34 cellular contexts compared by ENCODE assay signal in the genomic region with DNA sequence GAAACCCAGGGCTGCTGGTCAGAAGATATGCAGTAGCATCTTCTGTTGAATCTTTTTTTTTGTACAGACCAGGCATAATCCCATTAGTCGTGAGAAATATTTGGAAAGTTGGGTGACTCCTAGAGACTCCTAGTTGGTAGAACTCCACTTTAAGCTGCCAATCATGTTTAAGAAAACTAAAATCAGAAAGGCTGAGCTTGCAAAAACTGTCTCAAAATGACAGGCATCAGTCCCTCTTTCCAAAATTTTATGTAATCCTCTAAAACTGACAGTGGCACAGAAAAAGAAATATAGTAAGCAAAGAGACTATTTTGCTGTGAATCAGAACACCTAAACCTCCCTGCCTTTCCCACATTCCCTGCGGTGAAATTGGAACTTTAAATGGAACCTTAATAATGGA.
DNase-seq lines count a peak whose midpoint lies in the region; ATAC-seq, FAIRE-seq and TF ChIP-seq lines count a peak whose summit lies in the region.
"Had no signal": no experiment of that assay in that cellular context is flagged by ENCODE, and none has a peak within 500 bp of the region (broad histone marks: within the 10 kb centered on the region; RNA-seq: fewer than 3 reads in every experiment).

No MANE protein-coding gene starts in this region.

- no peaks in the 10 kb centered on the region for H3K36me3 ChIP-seq in HepG2 (replicated peaks in 1 of 2; ENCODE audit: control insufficient read depth in 1 of 2, insufficient read depth in 2 of 2, low read length in 2 of 2)
- no peaks in the 10 kb centered on the region for H3K36me3 ChIP-seq in right lobe of liver
- H3K36me3 ChIP-seq in IMR-90 (ENCODE audit: control insufficient read depth, insufficient read depth, low read length) = no peaks in the 10 kb centered on the region
- no peaks in the 10 kb centered on the region for H3K36me3 ChIP-seq in K562 (ENCODE audit: control insufficient read depth, insufficient read depth, low read length)
- H3K36me3 ChIP-seq in effector memory CD4-positive, alpha-beta T cell (ENCODE audit: control insufficient read depth, insufficient read depth, low read length) = no peaks in the 10 kb centered on the region
- H3K36me3 ChIP-seq: BE2C; BLaER1; BLaER1 treated with 17β-estradiol and CSF1 and Interleukin-3, amounts not matched to agents 10 nM and 100 nM had no signal

- H2BK120ac ChIP-seq in IMR-90 (ENCODE audit: low read depth, low read length) = no peak overlapping the region

- no peak overlapping the region for H2AK9ac ChIP-seq in IMR-90 (replicated peaks; ENCODE audit: low read depth, low read length, poor library complexity)

- BruUV-seq in HepG2 (replicated peaks; lab: Mats Ljungman, UMichigan) = no TSS peak
- no TSS peak for BruUV-seq in IMR-90 (replicated peaks; lab: Mats Ljungman, UMichigan)
- BruUV-seq in K562 (replicated peaks; lab: Mats Ljungman, UMichigan) = no TSS peak

- intact Hi-C loops in HepG2 (cut with micrococcal nuclease; ENCODE audit: unreplicated experiment) (no loop called here), right lobe of liver (cut with DNase I) (no loop called here), IMR-90 (cut with micrococcal nuclease) (no loop called here), K562 (cut with micrococcal nuclease) (no loop called here)

- no peak for DNase-seq in HepG2 (ENCODE audit: low spot score)
- DNase-seq in right lobe of liver = no peak
- DNase-seq in A549 (ENCODE audit: low read depth in 1 of 2, low spot score in 1 of 2) = no peak
- DNase-seq in IMR-90 = no peak
- no peak for DNase-seq in K562 (ENCODE audit: extremely low read depth in 1 of 4, low spot score in 3 of 4)
- no peak for DNase-seq in effector memory CD4-positive, alpha-beta T cell
- DNase-seq in mesenteric fat pad (ENCODE audit: low spot score) = no peak
- DNase-seq: 8988T; ACHN; AML-193; BE2C; C1 segment of cervical spinal cord; Caco-2; Calu3; CD4-positive, alpha-beta memory T cell; CD4-positive, alpha-beta T cell; CD4-positive, CD25-positive, alpha-beta regulatory T cell; CD8-positive, alpha-beta memory T cell; CD8-positive, alpha-beta T cell; COR-L47; DMS 273 treated with DMSO at 0.1 percent for 48 hours; DMS153; DMS53; DMS79; DMS79 treated with DMSO at 0.1 percent for 48 hours; DND-41; EL had no signal

- H3K27ac ChIP-seq in HepG2 (ENCODE audit: extremely low read length, insufficient read depth, low read length) (no peak overlapping the region), right lobe of liver (no peak overlapping the region), A549 (no peak overlapping the region), IMR-90 (ENCODE audit: insufficient read depth, low read length) (no peak overlapping the region), K562 (ENCODE audit: extremely low read depth, low read depth, low read length) (no peak overlapping the region)
- no peak overlapping the region for H3K27ac ChIP-seq in effector memory CD4-positive, alpha-beta T cell (ENCODE audit: insufficient read depth, low read length, poor library complexity, severe bottlenecking)
- H3K27ac ChIP-seq: 22Rv1; BLaER1; BLaER1 treated with 17β-estradiol and CSF1 and Interleukin-3, amounts not matched to agents 10 nM and 100 nM; C4-2B had no signal

- H3K4me2 ChIP-seq in HepG2 (ENCODE audit: low read depth, low read length) (no peak overlapping the region), A549 (no peak overlapping the region), IMR-90 (ENCODE audit: low read depth, low read length) (no peak overlapping the region), K562 (ENCODE audit: insufficient read depth, low read length) (no peak overlapping the region)
- H3K4me2 ChIP-seq: BLaER1; BLaER1 treated with 17β-estradiol and CSF1 and Interleukin-3, amounts not matched to agents 10 nM and 100 nM had no signal

- H2AFZ ChIP-seq in HepG2 (ENCODE audit: low read length) = no peak overlapping the region
- no peak overlapping the region for H2AFZ ChIP-seq in IMR-90 (replicated peaks; ENCODE audit: low read length, poor library complexity)
- H2AFZ ChIP-seq in K562 (ENCODE audit: low read depth, low read length) = no peak overlapping the region

- no peak overlapping the region for H3K23ac ChIP-seq in IMR-90 (ENCODE audit: low read depth, low read length)

- H3K4me3 ChIP-seq in HepG2 (replicated peaks in 1 of 3; ENCODE audit: insufficient read depth in 1 of 3, low read depth in 2 of 3, low read length in 3 of 3) = no peak overlapping the region
- no peak overlapping the region for H3K4me3 ChIP-seq in right lobe of liver
- no peak overlapping the region for H3K4me3 ChIP-seq in A549
- H3K4me3 ChIP-seq in IMR-90 (ENCODE audit: insufficient read depth, low read depth, low read length) = no peak overlapping the region
- H3K4me3 ChIP-seq in K562 = no peak overlapping the region
- H3K4me3 ChIP-seq in effector memory CD4-positive, alpha-beta T cell (ENCODE audit: insufficient read depth, low read depth, low read length, poor library complexity, severe bottlenecking) = no peak overlapping the region
- H3K4me3 ChIP-seq: BLaER1; BLaER1 treated with 17β-estradiol and CSF1 and Interleukin-3, amounts not matched to agents 10 nM and 100 nM had no signal

- no peak overlapping the region for H3K56ac ChIP-seq in IMR-90 (ENCODE audit: extremely low read depth, insufficient read depth, low read length)

- H4K5ac ChIP-seq in IMR-90 (ENCODE audit: low read depth, low read length) = no peak overlapping the region

- no peak overlapping the region for H2BK20ac ChIP-seq in IMR-90 (ENCODE audit: low read depth, low read length)

- no peak overlapping the region for H2AK5ac ChIP-seq in IMR-90 (ENCODE audit: low read depth, low read length)

- no peaks in the 10 kb centered on the region for H4K20me1 ChIP-seq in HepG2 (ENCODE audit: insufficient read depth, low read length)
- no peaks in the 10 kb centered on the region for H4K20me1 ChIP-seq in IMR-90 (ENCODE audit: insufficient read depth, low read length)
- no peaks in the 10 kb centered on the region for H4K20me1 ChIP-seq in K562 (replicated peaks; ENCODE audit: control insufficient read depth, insufficient read depth, low read length)
- H4K20me1 ChIP-seq: BLaER1; BLaER1 treated with 17β-estradiol and CSF1 and Interleukin-3, amounts not matched to agents 10 nM and 100 nM had no signal

- TF ChIP-seq CTCF in HepG2 (CRISPR knock-in tag; IDR thresholded peaks at IDR 0.05) = no peak
- TF ChIP-seq CTCF in right lobe of liver (IDR thresholded peaks at IDR 0.05) = no peak
- no peak for TF ChIP-seq CTCF in A549 (IDR thresholded peaks at IDR 0.05)
- TF ChIP-seq CTCF in IMR-90 (conservative IDR thresholded peaks at IDR 0.05; ENCODE audit: low read depth, low read length) = no peak
- TF ChIP-seq CTCF in K562 (IDR thresholded peaks at IDR 0.05 in 2 of 3, conservative IDR thresholded peaks at IDR 0.05 in 1 of 3; ENCODE audit: insufficient read depth in 2 of 3, low read depth in 1 of 3, low read length in 3 of 3) = no peak

- H3K79me2 ChIP-seq in HepG2 (ENCODE audit: insufficient read depth, low read length) = no peaks in the 10 kb centered on the region
- no peaks in the 10 kb centered on the region for H3K79me2 ChIP-seq in K562 (ENCODE audit: control insufficient read depth, insufficient read depth, low read length)

- dilution Hi-C loops in IMR-90 (cut with HindIII; ENCODE audit: low sequenced_read_pairs, unreplicated experiment) = no loop called here

- H4K91ac ChIP-seq in IMR-90 (ENCODE audit: insufficient read depth, low read depth, low read length) = no peak overlapping the region

- no peak for TF ChIP-seq RAD21 in HepG2 (CRISPR knock-in tag; IDR thresholded peaks at IDR 0.05)
- no peak for TF ChIP-seq RAD21 in A549 (conservative IDR thresholded peaks at IDR 0.05 in 1 of 2, IDR thresholded peaks at IDR 0.05 in 1 of 2)
- TF ChIP-seq RAD21 in IMR-90 (IDR thresholded peaks at IDR 0.05; ENCODE audit: low read length) = no peak
- no peak for TF ChIP-seq RAD21 in K562 (CRISPR knock-in tag; conservative IDR thresholded peaks at IDR 0.05 in 1 of 2, IDR thresholded peaks at IDR 0.05 in 1 of 2)

- TF ChIP-seq EP300 in HepG2 (IDR thresholded peaks at IDR 0.05; ENCODE audit: low read depth in 2 of 2, low read length in 2 of 2) = no peak
- no peak for TF ChIP-seq EP300 in HepG2 (CRISPR knock-in tag; IDR thresholded peaks at IDR 0.05; ENCODE audit: borderline replicate concordance)
- no peak for TF ChIP-seq EP300 in A549 (IDR thresholded peaks at IDR 0.05)
- TF ChIP-seq EP300 in K562 (IDR thresholded peaks at IDR 0.05; ENCODE audit: low read length) = no peak

- WGBS in HepG2 (ENCODE audit: low lambda C conversion rate) = 3% methylated on average over 2 of the region's 2 CpGs
- WGBS in right lobe of liver (ENCODE audit: insufficient coverage, low coverage, low lambda C conversion rate, missing lambda C conversion rate) = 50% methylated on average over 2 of the region's 2 CpGs
- WGBS in A549 (ENCODE audit: missing lambda C conversion rate) = 2% methylated on average over 2 of the region's 2 CpGs
- WGBS in IMR-90 (ENCODE audit: extremely low coverage in 2 of 2, insufficient read length in 1 of 2), 2 experiments = no CpG with 5 or more reads among the region's 2 CpGs
- 2% methylated on average over 2 of the region's 2 CpGs for WGBS in K562 (ENCODE audit: insufficient coverage, low coverage, missing lambda C conversion rate)

- no peaks in the 10 kb centered on the region for H3K27me3 ChIP-seq in HepG2 (ENCODE audit: control insufficient read depth in 1 of 2, insufficient read depth in 2 of 2, low read length in 2 of 2)
- no peaks in the 10 kb centered on the region for H3K27me3 ChIP-seq in right lobe of liver
- H3K27me3 ChIP-seq in IMR-90 (ENCODE audit: control insufficient read depth, insufficient read depth, low read length) = no peaks in the 10 kb centered on the region
- no peaks in the 10 kb centered on the region for H3K27me3 ChIP-seq in K562 (ENCODE audit: control insufficient read depth in 2 of 2, insufficient read depth in 2 of 2, low read length in 2 of 2)
- no peaks in the 10 kb centered on the region for H3K27me3 ChIP-seq in effector memory CD4-positive, alpha-beta T cell (replicated peaks; ENCODE audit: control insufficient read depth, insufficient read depth, low read length, poor library complexity, severe bottlenecking)
- H3K27me3 ChIP-seq: BE2C; BLaER1; BLaER1 treated with 17β-estradiol and CSF1 and Interleukin-3, amounts not matched to agents 10 nM and 100 nM had no signal

- CTCF ChIA-PET in HepG2 (lab: Yijun Ruan, JAX; ENCODE audit: low intra/inter-chr PET ratio, low total read pairs) = no interaction called here
- CTCF ChIA-PET in A549 (lab: Yijun Ruan, JAX) = no interaction called here
- CTCF ChIA-PET in IMR-90 (lab: Yijun Ruan, JAX) = no interaction called here
- CTCF ChIA-PET in K562 (lab: Yijun Ruan, JAX; ENCODE audit: low intra/inter-chr PET ratio) = no interaction called here

- H2BK5ac ChIP-seq in IMR-90 (ENCODE audit: low read depth, low read length, poor library complexity, severe bottlenecking) = no peak overlapping the region

- in situ Hi-C loops in HepG2 (cut with HindIII; ENCODE audit: extremely low pct_ligation_motif_present, low pct_unique_long_range_greater_than_20kb) = no loop called here
- in situ Hi-C loops in IMR-90 (cut with MboI; ENCODE audit: low sequenced_read_pairs) = no loop called here
- in situ Hi-C loops in K562 (cut with MboI) = no loop called here

- no peak overlapping the region for H3K14ac ChIP-seq in IMR-90 (replicated peaks; ENCODE audit: low read depth, low read length)

- ATAC-seq in HepG2 (no peak), right lobe of liver (no peak), A549 (no peak), IMR-90 (ENCODE audit: low read depth) (no peak), K562 (no peak), GM19452 (IDR thresholded peaks at IDR 0.05; ENCODE audit: unreplicated experiment) (no peak)
- ATAC-seq: CD8-positive, alpha-beta T cell had no signal

- POLR2A ChIA-PET in HepG2 (lab: Yijun Ruan, JAX) = no interaction called here
- POLR2A ChIA-PET in A549 (lab: Yijun Ruan, JAX) = no interaction called here
- POLR2A ChIA-PET in IMR-90 (lab: Charles Lee; ENCODE audit: unreplicated experiment) = no interaction called here
- POLR2A ChIA-PET in K562 (lab: Yijun Ruan, JAX) = interaction anchor here (0.6 kb wide), 1 partner anchor 33 kb away, joined by 3 read pairs; no protein-coding TSS in a partner anchor

- no peak overlapping the region for H4K8ac ChIP-seq in IMR-90 (ENCODE audit: low read depth in 2 of 2, low read length in 2 of 2)

- no peak for FAIRE-seq in HepG2 (lab: Jason Lieb, UNC)
- FAIRE-seq in A549 (lab: Jason Lieb, UNC) = no peak
- FAIRE-seq in K562 (lab: Jason Lieb, UNC) = no peak
- FAIRE-seq: A204.1, D721Med had no signal

- no peak for TF ChIP-seq POLR2A in HepG2 (IDR thresholded peaks at IDR 0.05; ENCODE audit: insufficient read depth in 1 of 2, low read depth in 2 of 2, low read length in 2 of 2)
- no peak for TF ChIP-seq POLR2A in right lobe of liver (IDR thresholded peaks at IDR 0.05)
- TF ChIP-seq POLR2A in A549 (IDR thresholded peaks at IDR 0.05; ENCODE audit: low read length) = no peak
- no peak for TF ChIP-seq POLR2A in IMR-90 (IDR thresholded peaks at IDR 0.05; ENCODE audit: low read depth, low read length)
- TF ChIP-seq POLR2A in K562 (conservative IDR thresholded peaks at IDR 0.05) = no peak

- no peak overlapping the region for H3K9ac ChIP-seq in HepG2 (ENCODE audit: insufficient read depth, low read depth, low read length)
- no peak overlapping the region for H3K9ac ChIP-seq in IMR-90 (ENCODE audit: low read depth, low read length)
- H3K9ac ChIP-seq in K562 (ENCODE audit: insufficient read depth in 1 of 2, low read depth in 2 of 2, low read length in 2 of 2) = no peak overlapping the region
- H3K9ac ChIP-seq: BLaER1; BLaER1 treated with 17β-estradiol and CSF1 and Interleukin-3, amounts not matched to agents 10 nM and 100 nM had no signal

- H3K4ac ChIP-seq in IMR-90 (ENCODE audit: low read depth, low read length) = no peak overlapping the region

- H3K79me1 ChIP-seq in IMR-90 (ENCODE audit: low read depth in 1 of 2, low read length in 2 of 2) = no peaks in the 10 kb centered on the region

- no peaks in the 10 kb centered on the region for H3K9me3 ChIP-seq in HepG2 (ENCODE audit: low read length)
- H3K9me3 ChIP-seq in right lobe of liver = no peaks in the 10 kb centered on the region
- H3K9me3 ChIP-seq in A549 = no peaks in the 10 kb centered on the region
- peaks cover 7% of the 10 kb centered on the region; the same call in 1 of the 2 replicates for H3K9me3 ChIP-seq in IMR-90 (ENCODE audit: control insufficient read depth, insufficient read depth, low read length)
- H3K9me3 ChIP-seq in K562 (replicated peaks; ENCODE audit: control insufficient read depth, insufficient read depth, low read depth, low read length) = no peaks in the 10 kb centered on the region
- H3K9me3 ChIP-seq in effector memory CD4-positive, alpha-beta T cell (ENCODE audit: control insufficient read depth, low read length) = no peaks in the 10 kb centered on the region
- H3K9me3 ChIP-seq: BE2C, BLaER1, Caco-2 had no signal

- no peaks in the 10 kb centered on the region for H3K4me1 ChIP-seq in HepG2 (ENCODE audit: insufficient read depth, low read length)
- no peaks in the 10 kb centered on the region for H3K4me1 ChIP-seq in right lobe of liver
- no peaks in the 10 kb centered on the region for H3K4me1 ChIP-seq in A549
- no peaks in the 10 kb centered on the region for H3K4me1 ChIP-seq in IMR-90 (ENCODE audit: control insufficient read depth, insufficient read depth, low read length)
- H3K4me1 ChIP-seq in K562 (replicated peaks in 1 of 2; ENCODE audit: control insufficient read depth in 2 of 2, insufficient read depth in 2 of 2, low read length in 2 of 2) = no peaks in the 10 kb centered on the region
- no peaks in the 10 kb centered on the region for H3K4me1 ChIP-seq in effector memory CD4-positive, alpha-beta T cell (ENCODE audit: control insufficient read depth, insufficient read depth, low read length, poor library complexity, severe bottlenecking)
- H3K4me1 ChIP-seq: BE2C; BLaER1; BLaER1 treated with 17β-estradiol and CSF1 and Interleukin-3, amounts not matched to agents 10 nM and 100 nM; Caco-2 had no signal

- no peak overlapping the region for H2BK15ac ChIP-seq in IMR-90 (ENCODE audit: low read depth, low read length)

- H3K9me1 ChIP-seq in IMR-90 (ENCODE audit: insufficient read depth, low read length) = no peaks in the 10 kb centered on the region
- H3K9me1 ChIP-seq in K562 (ENCODE audit: control insufficient read depth, insufficient read depth, low read length) = no peaks in the 10 kb centered on the region

- no peak overlapping the region for H3K18ac ChIP-seq in IMR-90 (ENCODE audit: low read depth, low read length)
